In the genomic region with DNA sequence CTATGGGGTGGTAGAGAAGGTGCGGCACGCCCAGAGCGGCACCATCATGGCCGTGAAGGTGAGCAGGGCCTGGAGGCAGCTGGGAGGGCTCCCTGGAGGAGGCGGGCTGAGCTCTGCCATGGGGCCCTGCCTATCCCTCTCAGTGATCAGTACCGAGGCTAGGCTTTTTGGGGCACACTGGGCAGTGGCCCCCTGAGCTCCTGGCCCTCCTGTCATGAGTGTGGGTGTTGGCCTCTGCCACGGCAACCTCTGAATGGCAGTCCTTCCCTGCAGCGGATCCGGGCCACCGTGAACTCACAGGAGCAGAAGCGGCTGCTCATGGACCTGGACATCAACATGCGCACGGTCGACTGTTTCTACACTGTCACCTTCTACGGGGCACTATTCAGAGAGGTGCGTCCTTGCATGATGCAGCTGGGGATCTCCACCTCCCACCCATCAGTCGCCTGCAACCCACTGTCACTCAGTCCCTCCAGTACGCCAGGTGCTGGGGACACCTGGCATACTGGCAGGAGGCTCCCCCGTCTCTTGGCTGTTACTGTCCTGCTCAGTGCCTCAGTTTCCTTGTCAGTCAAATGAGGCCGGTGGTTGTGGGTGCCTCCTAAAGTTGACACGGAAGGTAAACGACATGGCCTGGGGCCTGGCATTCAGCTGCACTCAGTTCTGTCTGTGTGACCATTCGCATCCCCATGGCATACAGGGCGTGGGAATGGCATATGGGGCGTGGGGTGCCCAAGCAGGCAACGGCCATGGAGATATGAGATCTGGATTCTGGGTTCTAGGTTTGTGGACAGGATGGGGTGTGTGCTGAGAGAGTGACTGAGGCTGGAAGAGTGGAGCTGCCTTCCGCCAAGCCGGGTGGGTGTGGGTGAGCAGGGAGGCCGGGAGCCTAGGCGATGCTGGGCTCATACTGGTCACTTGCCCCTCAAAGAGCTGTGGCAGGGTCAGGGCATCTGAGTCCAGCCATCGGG, we compare ENCODE assay signal across 1 cellular context.
A peak's percentile ranks its signal among the peaks of the same experiment; 100 is the strongest.
TF ChIP-seq lines count a peak whose summit lies in the region.

No MANE protein-coding gene starts in this region.

TF ChIP-seq in HepG2, 621 proteins besides CTCF, POLR2A, EP300 and RAD21:
- TF ChIP-seq ZNF724P (CRISPR knock-in tag; IDR thresholded peaks at IDR 0.05; ENCODE audit: borderline replicate concordance) (no peak), BCLAF1 (IDR thresholded peaks at IDR 0.05) (no peak), AGO2 (optimal IDR thresholded peaks at IDR 0.05; ENCODE audit: low read depth, low read length) (peak; percentile 9), CENPX (CRISPR knock-in tag; IDR thresholded peaks at IDR 0.05) (no peak), ZFP36 (IDR thresholded peaks at IDR 0.05; ENCODE audit: borderline replicate concordance, low read depth, low read length, partially characterized antibody) (peak; percentile 71), POGZ (CRISPR knock-in tag; IDR thresholded peaks at IDR 0.05) (no peak)
- TF ChIP-seq, protein P1, sequence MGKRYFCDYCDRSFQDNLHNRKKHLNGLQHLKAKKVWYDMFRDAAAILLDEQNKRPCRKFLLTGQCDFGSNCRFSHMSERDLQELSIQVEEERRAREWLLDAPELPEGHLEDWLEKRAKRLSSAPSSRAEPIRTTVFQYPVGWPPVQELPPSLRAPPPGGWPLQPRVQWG (CRISPR knock-in tag; IDR thresholded peaks at IDR 0.05; ENCODE audit: borderline replicate concordance, low read depth) = no peak
